In the genomic region with DNA sequence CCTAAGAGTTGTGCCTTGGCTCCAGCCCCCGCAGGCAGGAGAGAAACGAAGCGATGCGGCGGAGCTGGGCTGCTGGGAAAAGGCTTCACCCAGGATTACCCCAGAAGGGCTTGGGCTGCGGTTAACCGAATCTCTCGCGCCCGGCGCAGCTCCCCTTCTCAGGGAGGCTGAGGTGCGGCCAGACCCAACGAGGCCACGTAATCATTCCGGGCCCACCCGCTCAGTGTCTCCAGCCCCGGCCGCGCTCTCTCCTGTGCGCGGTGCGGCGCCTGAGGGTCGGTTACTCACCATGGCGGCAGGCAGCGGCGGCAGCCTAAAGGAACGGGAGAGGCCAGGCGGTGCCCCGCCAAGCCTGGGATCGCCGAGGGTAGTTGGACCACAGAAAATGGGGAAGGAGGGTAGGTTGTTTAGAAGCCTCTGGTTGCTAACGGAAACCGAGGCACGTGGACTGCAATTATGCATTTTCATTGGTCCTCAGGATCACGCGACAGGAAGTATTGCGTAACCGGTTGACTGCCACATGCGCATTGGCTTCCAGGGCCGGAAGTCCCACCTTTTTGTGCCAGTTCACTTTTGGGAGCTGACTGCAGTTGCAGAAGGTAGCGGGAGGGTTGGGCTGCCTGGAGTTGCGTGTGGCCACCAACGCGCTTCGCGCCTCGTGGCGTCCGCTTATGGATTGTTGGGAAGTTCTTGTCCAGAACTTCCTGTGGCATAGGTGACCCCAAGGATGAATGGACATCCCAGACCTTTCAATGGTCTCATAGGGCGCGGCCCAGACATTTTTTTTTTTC, we compare ENCODE assay signal across 1 cellular context.
TF ChIP-seq lines count a peak whose summit lies in the region.

LZTFL1 (minus strand) TSS at position 419 of the 791 bp plus-strand sequence; CDS start at position 291, 128 bp downstream.

TF ChIP-seq in K562, 482 proteins besides CTCF, POLR2A, EP300 and RAD21 (continued from another document and continues in another):
- TF ChIP-seq, protein P1, sequence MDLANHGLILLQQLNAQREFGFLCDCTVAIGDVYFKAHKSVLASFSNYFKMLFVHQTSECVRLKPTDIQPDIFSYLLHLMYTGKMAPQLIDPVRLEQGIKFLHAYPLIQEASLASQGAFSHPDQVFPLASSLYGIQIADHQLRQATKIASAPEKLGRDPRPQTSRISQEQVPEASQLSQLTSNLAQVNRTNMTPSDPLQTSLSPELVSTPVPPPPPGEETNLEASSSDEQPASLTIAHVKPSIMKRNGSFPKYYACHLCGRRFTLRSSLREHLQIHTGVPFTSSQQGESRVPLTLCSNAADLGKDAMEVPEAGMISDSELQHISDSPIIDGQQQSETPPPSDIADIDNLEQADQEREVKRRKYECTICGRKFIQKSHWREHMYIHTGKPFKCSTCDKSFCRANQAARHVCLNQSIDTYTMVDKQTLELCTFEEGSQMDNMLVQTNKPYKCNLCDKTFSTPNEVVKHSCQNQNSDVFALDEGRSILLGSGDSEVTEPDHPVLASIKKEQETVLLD (IDR thresholded peaks at IDR 0.05), result peak; percentile 52; the same call in 1 of the 2 replicates
- 0 out of 2 replicates have a peak, but pooled peaks have one; percentile 38 for TF ChIP-seq SMAD4 (CRISPR knock-in tag; conservative IDR thresholded peaks at IDR 0.05)
- no peak for TF ChIP-seq DLX4 (CRISPR knock-in tag; IDR thresholded peaks at IDR 0.05)
- no peak for TF ChIP-seq PRMT5 (CRISPR knock-in tag; IDR thresholded peaks at IDR 0.05)
- 0 out of 2 replicates have a peak, but pooled peaks have one; percentile 68 for TF ChIP-seq ZNF668 (CRISPR knock-in tag; IDR thresholded peaks at IDR 0.05)
- TF ChIP-seq CEBPB (tag; IDR thresholded peaks at IDR 0.05), result peak; percentile 100
- peak; percentile 62; the same call in 1 of the 2 replicates for TF ChIP-seq TRIM28 (IDR thresholded peaks at IDR 0.05)
- TF ChIP-seq POLR2AphosphoS2 (IDR thresholded peaks at IDR 0.05; ENCODE audit: low read length), result no peak
- 0 out of 2 replicates have a peak, but pooled peaks have one; percentile 26 for TF ChIP-seq MAFK (IDR thresholded peaks at IDR 0.05; ENCODE audit: low read length)
- peak; percentile 40; the same call in 1 of the 2 replicates for TF ChIP-seq RREB1 (CRISPR knock-in tag; IDR thresholded peaks at IDR 0.05)
- no peak for TF ChIP-seq TCF7L2 (IDR thresholded peaks at IDR 0.05; ENCODE audit: low read depth, low read length)
- no peak for TF ChIP-seq NR0B1 (IDR thresholded peaks at IDR 0.05; ENCODE audit: partially characterized antibody)
- peak; percentile 45; the same call in 1 of the 2 replicates for TF ChIP-seq CTBP1 (IDR thresholded peaks at IDR 0.05; ENCODE audit: borderline replicate concordance)
- TF ChIP-seq SREBF2 (CRISPR knock-in tag; IDR thresholded peaks at IDR 0.05), result 0 out of 2 replicates have a peak, but pooled peaks have one; percentile 39
- TF ChIP-seq CREM (IDR thresholded peaks at IDR 0.05; ENCODE audit: low read depth), result peak; percentile 52
- TF ChIP-seq, protein P2, sequence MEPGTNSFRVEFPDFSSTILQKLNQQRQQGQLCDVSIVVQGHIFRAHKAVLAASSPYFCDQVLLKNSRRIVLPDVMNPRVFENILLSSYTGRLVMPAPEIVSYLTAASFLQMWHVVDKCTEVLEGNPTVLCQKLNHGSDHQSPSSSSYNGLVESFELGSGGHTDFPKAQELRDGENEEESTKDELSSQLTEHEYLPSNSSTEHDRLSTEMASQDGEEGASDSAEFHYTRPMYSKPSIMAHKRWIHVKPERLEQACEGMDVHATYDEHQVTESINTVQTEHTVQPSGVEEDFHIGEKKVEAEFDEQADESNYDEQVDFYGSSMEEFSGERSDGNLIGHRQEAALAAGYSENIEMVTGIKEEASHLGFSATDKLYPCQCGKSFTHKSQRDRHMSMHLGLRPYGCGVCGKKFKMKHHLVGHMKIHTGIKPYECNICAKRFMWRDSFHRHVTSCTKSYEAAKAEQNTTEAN (CRISPR knock-in tag; IDR thresholded peaks at IDR 0.05), result 0 out of 2 replicates have a peak, but pooled peaks have one; percentile 40
- TF ChIP-seq PHF8 (IDR thresholded peaks at IDR 0.05; ENCODE audit: borderline replicate concordance, low read length), result peak; percentile 73
- TF ChIP-seq CREB1 (IDR thresholded peaks at IDR 0.05), result peak; percentile 65
- TF ChIP-seq CREB1 (CRISPR knock-in tag; IDR thresholded peaks at IDR 0.05), result peak; percentile 55
- peak in 1 of 2 experiments; percentile 86; a peak in 2 of 4 replicates for TF ChIP-seq CSDE1 (IDR thresholded peaks at IDR 0.05)
- no peak for TF ChIP-seq NR2C2 (CRISPR knock-in tag; IDR thresholded peaks at IDR 0.05)
- 0 out of 2 replicates have a peak, but pooled peaks have one; percentile 36 for TF ChIP-seq NR2C2 (tag; IDR thresholded peaks at IDR 0.05)
- TF ChIP-seq SAFB2 (IDR thresholded peaks at IDR 0.05; ENCODE audit: borderline replicate concordance, low read depth, low read length, severe bottlenecking), result no peak
- TF ChIP-seq USF1 (CRISPR knock-in tag; IDR thresholded peaks at IDR 0.05), result peak; percentile 99
- peak; percentile 70 for TF ChIP-seq POLR2G (IDR thresholded peaks at IDR 0.05; ENCODE audit: low read depth, low read length)
- TF ChIP-seq MECOM (CRISPR knock-in tag; IDR thresholded peaks at IDR 0.05), result 0 out of 2 replicates have a peak, but pooled peaks have one; percentile 60
- TF ChIP-seq ETV5 (CRISPR knock-in tag; IDR thresholded peaks at IDR 0.05; ENCODE audit: low read depth), result 0 out of 2 replicates have a peak, but pooled peaks have one; percentile 48
- peak; percentile 39 to 52; a peak in 1 of 4 replicates for TF ChIP-seq ARNT (IDR thresholded peaks at IDR 0.05)
- peak; percentile 95 for TF ChIP-seq GABPB1 (CRISPR knock-in tag; IDR thresholded peaks at IDR 0.05)
- peak; percentile 83 for TF ChIP-seq C11orf30 (IDR thresholded peaks at IDR 0.05; ENCODE audit: low read depth)
- TF ChIP-seq MBD2 (IDR thresholded peaks at IDR 0.05; ENCODE audit: borderline replicate concordance, low read depth), result peak; percentile 78; the same call in 1 of the 2 replicates
- 0 out of 2 replicates have a peak, but pooled peaks have one; percentile 49 for TF ChIP-seq SUPT5H (IDR thresholded peaks at IDR 0.05)
- peak; percentile 74 for TF ChIP-seq FOXM1 (IDR thresholded peaks at IDR 0.05; ENCODE audit: low read depth)
- no peak for TF ChIP-seq FOXM1 (CRISPR knock-in tag; IDR thresholded peaks at IDR 0.05; ENCODE audit: low read depth)
- TF ChIP-seq, protein P3, sequence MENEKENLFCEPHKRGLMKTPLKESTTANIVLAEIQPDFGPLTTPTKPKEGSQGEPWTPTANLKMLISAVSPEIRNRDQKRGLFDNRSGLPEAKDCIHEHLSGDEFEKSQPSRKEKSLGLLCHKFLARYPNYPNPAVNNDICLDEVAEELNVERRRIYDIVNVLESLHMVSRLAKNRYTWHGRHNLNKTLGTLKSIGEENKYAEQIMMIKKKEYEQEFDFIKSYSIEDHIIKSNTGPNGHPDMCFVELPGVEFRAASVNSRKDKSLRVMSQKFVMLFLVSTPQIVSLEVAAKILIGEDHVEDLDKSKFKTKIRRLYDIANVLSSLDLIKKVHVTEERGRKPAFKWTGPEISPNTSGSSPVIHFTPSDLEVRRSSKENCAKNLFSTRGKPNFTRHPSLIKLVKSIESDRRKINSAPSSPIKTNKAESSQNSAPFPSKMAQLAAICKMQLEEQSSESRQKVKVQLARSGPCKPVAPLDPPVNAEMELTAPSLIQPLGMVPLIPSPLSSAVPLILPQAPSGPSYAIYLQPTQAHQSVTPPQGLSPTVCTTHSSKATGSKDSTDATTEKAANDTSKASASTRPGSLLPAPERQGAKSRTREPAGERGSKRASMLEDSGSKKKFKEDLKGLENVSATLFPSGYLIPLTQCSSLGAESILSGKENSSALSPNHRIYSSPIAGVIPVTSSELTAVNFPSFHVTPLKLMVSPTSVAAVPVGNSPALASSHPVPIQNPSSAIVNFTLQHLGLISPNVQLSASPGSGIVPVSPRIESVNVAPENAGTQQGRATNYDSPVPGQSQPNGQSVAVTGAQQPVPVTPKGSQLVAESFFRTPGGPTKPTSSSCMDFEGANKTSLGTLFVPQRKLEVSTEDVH (IDR thresholded peaks at IDR 0.05; ENCODE audit: low read depth, partially characterized antibody), result peak; percentile 70
- TF ChIP-seq ZNF76 (CRISPR knock-in tag; IDR thresholded peaks at IDR 0.05; ENCODE audit: borderline replicate concordance), result peak; percentile 31; the same call in 1 of the 2 replicates
- peak; percentile 76 to 83 for TF ChIP-seq E2F6 (IDR thresholded peaks at IDR 0.05; ENCODE audit: borderline replicate concordance in 1 of 2, extremely low read depth in 1 of 2, insufficient read depth in 1 of 2, insufficient read length in 1 of 2, low read depth in 1 of 2, low read length in 1 of 2, poor library complexity in 1 of 2, severe bottlenecking in 1 of 2)
- TF ChIP-seq SAP30 (IDR thresholded peaks at IDR 0.05; ENCODE audit: borderline replicate concordance, insufficient read depth, low read depth, low read length, poor library complexity, severe bottlenecking), result peak; percentile 99
- TF ChIP-seq, protein P4, sequence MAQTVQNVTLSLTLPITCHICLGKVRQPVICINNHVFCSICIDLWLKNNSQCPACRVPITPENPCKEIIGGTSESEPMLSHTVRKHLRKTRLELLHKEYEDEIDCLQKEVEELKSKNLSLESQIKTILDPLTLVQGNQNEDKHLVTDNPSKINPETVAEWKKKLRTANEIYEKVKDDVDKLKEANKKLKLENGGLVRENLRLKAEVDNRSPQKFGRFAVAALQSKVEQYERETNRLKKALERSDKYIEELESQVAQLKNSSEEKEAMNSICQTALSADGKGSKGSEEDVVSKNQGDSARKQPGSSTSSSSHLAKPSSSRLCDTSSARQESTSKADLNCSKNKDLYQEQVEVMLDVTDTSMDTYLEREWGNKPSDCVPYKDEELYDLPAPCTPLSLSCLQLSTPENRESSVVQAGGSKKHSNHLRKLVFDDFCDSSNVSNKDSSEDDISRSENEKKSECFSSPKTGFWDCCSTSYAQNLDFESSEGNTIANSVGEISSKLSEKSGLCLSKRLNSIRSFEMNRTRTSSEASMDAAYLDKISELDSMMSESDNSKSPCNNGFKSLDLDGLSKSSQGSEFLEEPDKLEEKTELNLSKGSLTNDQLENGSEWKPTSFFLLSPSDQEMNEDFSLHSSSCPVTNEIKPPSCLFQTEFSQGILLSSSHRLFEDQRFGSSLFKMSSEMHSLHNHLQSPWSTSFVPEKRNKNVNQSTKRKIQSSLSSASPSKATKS (CRISPR knock-in tag; IDR thresholded peaks at IDR 0.05), result no peak
